In the genomic region with DNA sequence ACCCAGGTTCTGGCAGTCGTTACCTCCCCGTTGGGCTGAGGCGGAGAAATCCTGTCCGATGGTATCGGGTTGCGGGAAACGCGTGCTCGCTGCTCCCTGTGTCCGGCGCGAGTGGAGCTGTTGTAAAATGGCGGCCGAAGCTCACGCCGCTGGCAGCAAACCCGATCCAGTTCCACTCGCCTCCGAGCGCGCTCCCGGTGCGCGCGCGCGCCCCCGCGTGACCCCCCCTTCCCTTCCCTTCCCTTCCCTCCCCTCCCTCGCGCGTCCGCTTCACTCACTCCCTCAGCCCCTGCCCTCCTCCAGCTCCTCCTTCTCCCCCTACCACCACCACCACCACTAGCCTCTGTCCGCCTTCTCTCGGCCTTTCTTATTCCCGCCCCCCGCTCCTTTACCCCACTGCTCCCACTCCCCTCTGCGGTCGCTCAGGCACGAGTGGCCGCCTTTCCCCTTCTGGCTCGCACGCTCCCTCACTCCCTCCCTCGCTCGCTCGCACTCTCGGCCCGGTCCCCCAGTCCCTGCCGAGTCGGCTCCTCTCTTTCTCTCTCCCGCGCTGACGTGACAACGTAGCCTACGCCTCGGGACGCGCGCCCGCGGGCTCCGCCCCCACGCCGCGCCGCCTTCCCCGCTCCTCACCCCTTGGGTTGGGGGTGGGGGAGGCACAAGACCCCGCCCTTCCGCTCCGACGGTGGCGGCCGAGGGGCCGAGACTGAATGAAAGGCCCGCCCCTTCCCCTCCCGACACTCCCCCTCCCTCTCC, we compare ENCODE assay signal across 9 cellular contexts. TPM values are rescaled to one million over a fixed set of nuclear protein-coding genes. Genes with fewer than 3 reads are reported as not detected.
DNase-seq lines count a peak whose midpoint lies in the region; ATAC-seq, FAIRE-seq and TF ChIP-seq lines count a peak whose summit lies in the region.
"Had no signal": no experiment of that assay in that cellular context is flagged by ENCODE, and none has a peak within 500 bp of the region (broad histone marks: within the 10 kb centered on the region; RNA-seq: fewer than 3 reads in every experiment).

A gene (minus strand): TSS at position 113 of the 756 bp plus-strand sequence. CDS start 1,447 bp downstream, outside the sequence.

- H3K9me1 ChIP-seq in keratinocyte (ENCODE audit: control insufficient read depth, extremely low read depth, insufficient read depth, low read length), result no peaks in the 10 kb centered on the region

- peak within 1 kb of the TSS; percentile 79 for H2AFZ ChIP-seq in keratinocyte (ENCODE audit: control insufficient read depth, low read length)

- no peak for TF ChIP-seq CTCF in keratinocyte (optimal IDR thresholded peaks at IDR 0.05 in 1 of 3, IDR thresholded peaks at IDR 0.05 in 1 of 3, conservative IDR thresholded peaks at IDR 0.05 in 1 of 3; ENCODE audit: extremely low read depth in 1 of 3, insufficient read depth in 2 of 3, low read length in 3 of 3)

- H3K79me2 ChIP-seq in keratinocyte (ENCODE audit: control insufficient read depth, insufficient read depth, low read length), result peaks cover 48% of the 10 kb centered on the region

- peak within 1 kb of the TSS; percentile 98 for H3K27ac ChIP-seq in keratinocyte (ENCODE audit: control insufficient read depth, insufficient read depth, low read length)

- peak; percentile 97 to 98 for DNase-seq in AML-193 (lab: John Stamatoyannopoulos, UW)
- DNase-seq in NCI-H460 (ENCODE audit: extremely low read depth, low read depth), result peak; percentile 94
- DNase-seq in activated CD4-positive, CD25-positive, alpha-beta regulatory T cell treated with anti-CD3 and anti-CD28 coated beads, Interleukin-2, amount 50 U/mL, for 72 hours, result peak; percentile 98
- DNase-seq in cerebellar cortex (ENCODE audit: low spot score), result peak; percentile 98
- DNase-seq in keratinocyte (ENCODE audit: low read depth, low spot score), result no peak
- DNase-seq in stimulated activated CD4-positive, alpha-beta T cell treated with anti-CD3 and anti-CD28 coated beads, Interleukin-12 subunit alpha, Interleukin-12 subunit beta, amount 100 ng/mL, for 48 hours (ENCODE audit: low read depth in 2 of 3, low spot score in 1 of 3), result peak; percentile 94 to 99 (median 98)

- H3K9ac ChIP-seq in keratinocyte (ENCODE audit: control insufficient read depth, extremely low read depth, insufficient read depth, low read length), result peak within 1 kb of the TSS; percentile 100

- peak within 1 kb of the TSS; percentile 95 for H3K4me2 ChIP-seq in keratinocyte (ENCODE audit: control insufficient read depth, extremely low read depth, insufficient read depth, low read depth, low read length)

- H3K4me3 ChIP-seq in keratinocyte (ENCODE audit: control insufficient read depth in 2 of 3, extremely low read depth in 1 of 3, insufficient read depth in 2 of 3, low read depth in 1 of 3, low read length in 3 of 3), result peak within 1 kb of the TSS; percentile 94 to 100 (median 94)

- no peaks in the 10 kb centered on the region for H3K9me3 ChIP-seq in keratinocyte (ENCODE audit: control insufficient read depth, low read depth, low read length)

- peaks cover 3 to 15% of the 10 kb centered on the region in 2 experiments for H3K36me3 ChIP-seq in keratinocyte (ENCODE audit: control insufficient read depth in 2 of 2, extremely low read depth in 1 of 2, insufficient read depth in 2 of 2, low read length in 2 of 2)

- dilution Hi-C loops in keratinocyte (cut with MboI; ENCODE audit: extremely low pct_ligation_motif_present, low sequenced_read_pairs), result loop anchor here (5.0 kb wide), 1 partner anchor 46 kb away; no protein-coding TSS in a partner anchor

- H3K4me1 ChIP-seq in keratinocyte (ENCODE audit: control insufficient read depth, extremely low read depth, insufficient read depth, low read length), result peaks cover 22% of the 10 kb centered on the region

- peaks cover 17% of the 10 kb centered on the region for H4K20me1 ChIP-seq in keratinocyte (ENCODE audit: control insufficient read depth, extremely low read depth, insufficient read depth, low read length)

- ATAC-seq in HG03432 (IDR thresholded peaks at IDR 0.05; ENCODE audit: unreplicated experiment), result peak; percentile 73

- no peak for FAIRE-seq in keratinocyte (lab: Jason Lieb, UNC)
- FAIRE-seq: endometrium had no signal

- H3K27me3 ChIP-seq in keratinocyte (ENCODE audit: control insufficient read depth, extremely low read depth, insufficient read depth, low read length), result no peaks in the 10 kb centered on the region

- TF ChIP-seq POLR2A in GM19193 (IDR thresholded peaks at IDR 0.05; ENCODE audit: extremely low read depth, insufficient read depth, insufficient read length), result peak; percentile 89

RNA-seq across cellular contexts. Expression of the gene that starts here (rescaled TPM):
- total RNA-seq in NCI-H460 (2014; rRNA removed; shearing (Covaris generic)), result 46.1 and 61.6 TPM in 2 replicates
- polyA plus RNA-seq in NCI-H460 (2014; cell fraction: nucleus; rRNA removed), result 45.3 and 57.3 TPM in 2 replicates
- polyA plus RNA-seq in keratinocyte, result 20.3 to 56.8 TPM (median 22.6 TPM) in 3 replicates
- polyA plus RNA-seq in keratinocyte (2011; ENCODE audit: low read depth), result 155 TPM
- 28.7 and 54.7 TPM in 2 replicates for polyA plus RNA-seq in keratinocyte (2011; cell fraction: cytosol; rRNA removed)
- polyA plus RNA-seq in keratinocyte (2011; cell fraction: nucleus; rRNA removed), result 54.3 and 69.9 TPM in 2 replicates
- polyA plus RNA-seq in keratinocyte (2012; ENCODE audit: low replicate concordance), result 75.2 and 130 TPM in 2 replicates
- 11.7 to 59.2 TPM (median 22.3 TPM) in 3 replicates for polyA minus RNA-seq in keratinocyte
- 20.0 TPM for polyA minus RNA-seq in keratinocyte (2011; cell fraction: cytosol; rRNA and poly(A)+ RNA removed)
- polyA minus RNA-seq in keratinocyte (2011; cell fraction: nucleus; rRNA and poly(A)+ RNA removed), result 21.3 and 48.4 TPM in 2 replicates
